In genomic region chr6:69825904-69826303, GRCh38 we compare ENCODE assay signal across 19 cellular contexts. TPM values are rescaled to one million over a fixed set of nuclear protein-coding genes. Genes with fewer than 3 reads are reported as not detected.
A peak's percentile ranks its signal among the peaks of the same experiment; 100 is the strongest.
DNase-seq lines count a peak whose midpoint lies in the region; TF ChIP-seq lines count a peak whose summit lies in the region.
"Had no signal": no experiment of that assay in that cellular context is flagged by ENCODE, and none has a peak within 500 bp of the region (broad histone marks: within the 10 kb centered on the region; RNA-seq: fewer than 3 reads in every experiment).

No MANE protein-coding gene starts in this region.

- H3K27ac ChIP-seq in colonic mucosa, result no peak overlapping the region
- H3K27ac ChIP-seq: cardiac muscle cell, gastrocnemius medialis, left ventricle myocardium inferior, prostate gland, tibial nerve had no signal

- H3K4me3 Mint-ChIP-seq in progenitor cell of endocrine pancreas (ENCODE audit: low read depth), result no peak overlapping the region
- H3K4me3 Mint-ChIP-seq in endothelial cell (ENCODE audit: unreplicated experiment), result no peak overlapping the region
- H3K4me3 Mint-ChIP-seq: activated CD4-positive, alpha-beta T cell treated with anti-CD3 and anti-CD28 coated beads, Interleukin-2, amount 10 ng/mL, durations not matched to agents 24 days and 14 days; activated naive CD4-positive, alpha-beta T cell treated with anti-CD3 and anti-CD28 coated beads, Interleukin-2, amount 10 ng/mL, durations not matched to agents 7 days and 5 days; effector memory CD8-positive, alpha-beta T cell; stimulated activated naive B cell treated with anti-CD40 and anti-IgM and Interleukin-4, amounts not matched to agents 10 μg/mL and 1 μg/mL and 100 μg/mL, for 72 hours had no signal

- H3K9me3 Mint-ChIP-seq in progenitor cell of endocrine pancreas (ENCODE audit: low read depth), result no peaks in the 10 kb centered on the region
- no peaks in the 10 kb centered on the region for H3K9me3 Mint-ChIP-seq in endothelial cell (ENCODE audit: unreplicated experiment)
- H3K9me3 Mint-ChIP-seq: activated CD4-positive, alpha-beta T cell treated with anti-CD3 and anti-CD28 coated beads, Interleukin-2, amount 10 ng/mL, durations not matched to agents 24 days and 14 days; activated naive CD4-positive, alpha-beta T cell treated with anti-CD3 and anti-CD28 coated beads, Interleukin-2, amount 10 ng/mL, durations not matched to agents 7 days and 5 days; effector memory CD8-positive, alpha-beta T cell; stimulated activated naive B cell treated with anti-CD40 and anti-IgM and Interleukin-4, amounts not matched to agents 10 μg/mL and 1 μg/mL and 100 μg/mL, for 72 hours had no signal

- H3K27ac Mint-ChIP-seq in progenitor cell of endocrine pancreas (peak overlapping the region; percentile 71), endothelial cell (ENCODE audit: unreplicated experiment) (no peak overlapping the region)
- H3K27ac Mint-ChIP-seq: activated CD4-positive, alpha-beta T cell treated with anti-CD3 and anti-CD28 coated beads, Interleukin-2, amount 10 ng/mL, durations not matched to agents 24 days and 14 days; activated naive CD4-positive, alpha-beta T cell treated with anti-CD3 and anti-CD28 coated beads, Interleukin-2, amount 10 ng/mL, durations not matched to agents 7 days and 5 days; effector memory CD8-positive, alpha-beta T cell; stimulated activated naive B cell treated with anti-CD40 and anti-IgM and Interleukin-4, amounts not matched to agents 10 μg/mL and 1 μg/mL and 100 μg/mL, for 72 hours had no signal

- H3K4me1 Mint-ChIP-seq in progenitor cell of endocrine pancreas (ENCODE audit: low read depth), result peaks cover 9% of the 10 kb centered on the region
- peaks cover 11% of the 10 kb centered on the region for H3K4me1 Mint-ChIP-seq in endothelial cell (ENCODE audit: unreplicated experiment)
- H3K4me1 Mint-ChIP-seq: activated CD4-positive, alpha-beta T cell treated with anti-CD3 and anti-CD28 coated beads, Interleukin-2, amount 10 ng/mL, durations not matched to agents 24 days and 14 days; activated naive CD4-positive, alpha-beta T cell treated with anti-CD3 and anti-CD28 coated beads, Interleukin-2, amount 10 ng/mL, durations not matched to agents 7 days and 5 days had no signal

- intact Hi-C loops in colonic mucosa (cut with DNase I), result no loop called here

- TF ChIP-seq CTCF in fibroblast of the aortic adventitia (IDR thresholded peaks at IDR 0.05; ENCODE audit: insufficient read depth, low read length), result no peak
- no peak for TF ChIP-seq CTCF in progenitor cell of endocrine pancreas (IDR thresholded peaks at IDR 0.05; ENCODE audit: unreplicated experiment)
- TF ChIP-seq CTCF in colonic mucosa (IDR thresholded peaks at IDR 0.05), result no peak
- no peak for TF ChIP-seq CTCF in endothelial cell (IDR thresholded peaks at IDR 0.05; ENCODE audit: unreplicated experiment)

- no peak overlapping the region for H3K9ac ChIP-seq in colonic mucosa (ENCODE audit: low read depth in 2 of 2, low read length in 2 of 2)

- DNase-seq in H4 (ENCODE audit: low spot score) (peak; percentile 15), astrocyte of the hippocampus (ENCODE audit: low read depth, low spot score) (peak; percentile 16), fibroblast of the aortic adventitia (ENCODE audit: low read depth) (peak; percentile 88), progenitor cell of endocrine pancreas (ENCODE audit: low spot score, unreplicated experiment) (no peak), cerebellar nuclear complex (lab: John Stamatoyannopoulos, UW) (no peak), colonic mucosa (no peak), endothelial cell (ENCODE audit: low spot score) (no peak), NCI-H510A treated with DMSO at 0.1 percent for 48 hours (lab: John Stamatoyannopoulos, UW) (no peak)
- DNase-seq: activated CD4-positive, alpha-beta T cell treated with anti-CD3 and anti-CD28 coated beads, Interleukin-2, amount 10 ng/mL, durations not matched to agents 24 days and 14 days; activated naive CD4-positive, alpha-beta T cell treated with anti-CD3 and anti-CD28 coated beads, Interleukin-2, amount 10 ng/mL, durations not matched to agents 7 days and 5 days; effector memory CD8-positive, alpha-beta T cell; gastrocnemius medialis; left ventricle myocardium inferior; NCI-H1436 treated with DMSO at 0.1 percent for 48 hours; stimulated activated CD4-positive, alpha-beta T cell treated with anti-CD3 and anti-CD28 coated beads, Interleukin-12 subunit alpha, Interleukin-12 subunit beta, amount 100 ng/mL, for 4 hours; stimulated activated naive B cell treated with anti-CD40 and anti-IgM and Interleukin-4, amounts not matched to agents 10 μg/mL and 1 μg/mL and 100 μg/mL, for 72 hours had no signal

- H3K4me3 ChIP-seq in fibroblast of the aortic adventitia (ENCODE audit: low read depth, low read length), result no peak overlapping the region
- H3K4me3 ChIP-seq in colonic mucosa, result no peak overlapping the region
- H3K4me3 ChIP-seq: cardiac muscle cell, gastrocnemius medialis, left ventricle myocardium inferior, prostate gland, tibial nerve had no signal

- H3K9me3 ChIP-seq in colonic mucosa, result no peaks in the 10 kb centered on the region
- H3K9me3 ChIP-seq: gastrocnemius medialis, left ventricle myocardium inferior, prostate gland, tibial nerve had no signal

- no peaks in the 10 kb centered on the region for H3K36me3 ChIP-seq in colonic mucosa
- H3K36me3 ChIP-seq: cardiac muscle cell, gastrocnemius medialis, left ventricle myocardium inferior, prostate gland, tibial nerve had no signal

- H3K27me3 Mint-ChIP-seq in progenitor cell of endocrine pancreas, result no peaks in the 10 kb centered on the region
- H3K27me3 Mint-ChIP-seq in endothelial cell (ENCODE audit: unreplicated experiment), result no peaks in the 10 kb centered on the region
- H3K27me3 Mint-ChIP-seq: effector memory CD8-positive, alpha-beta T cell; stimulated activated naive B cell treated with anti-CD40 and anti-IgM and Interleukin-4, amounts not matched to agents 10 μg/mL and 1 μg/mL and 100 μg/mL, for 72 hours had no signal

- no peaks in the 10 kb centered on the region for H3K27me3 ChIP-seq in colonic mucosa
- H3K27me3 ChIP-seq: cardiac muscle cell, gastrocnemius medialis, tibial nerve had no signal

- no peaks in the 10 kb centered on the region for H3K4me1 ChIP-seq in colonic mucosa
- H3K4me1 ChIP-seq: gastrocnemius medialis, left ventricle myocardium inferior, prostate gland, tibial nerve had no signal

- no peaks in the 10 kb centered on the region for H3K36me3 Mint-ChIP-seq in progenitor cell of endocrine pancreas (ENCODE audit: insufficient read depth)
- no peaks in the 10 kb centered on the region for H3K36me3 Mint-ChIP-seq in endothelial cell (ENCODE audit: low read depth, unreplicated experiment)
- H3K36me3 Mint-ChIP-seq: activated naive CD4-positive, alpha-beta T cell treated with anti-CD3 and anti-CD28 coated beads, Interleukin-2, amount 10 ng/mL, durations not matched to agents 7 days and 5 days had no signal

RNA-seq across cellular contexts. Expression of gene LMBRD1, which starts 29.1 kb away (rescaled TPM):
- 34.6 and 42.9 TPM in 2 replicates for total RNA-seq in H4 (2014; rRNA removed; shearing (Covaris generic))
- total RNA-seq in fibroblast of the aortic adventitia (ENCODE audit: low replicate concordance) (25.7 and 47.6 TPM in 2 replicates), progenitor cell of endocrine pancreas (39.1 and 40.9 TPM in 2 replicates), colonic mucosa (10 to 100 TPM; 34.2 to 74.1 TPM), endothelial cell (ENCODE audit: unreplicated experiment) (26.5 TPM)

RNA-seq across cellular contexts. Expression of gene COL19A1, which starts 40.5 kb away (rescaled TPM):
- total RNA-seq in H4 (2014; rRNA removed; shearing (Covaris generic)), result 1.5 TPM in 1 of 2 replicates, not detected in the other
- under 0.01 and 0.09 TPM in 2 replicates for total RNA-seq in fibroblast of the aortic adventitia (ENCODE audit: low replicate concordance)
- 2.3 and 3.5 TPM in 2 replicates for total RNA-seq in progenitor cell of endocrine pancreas
- total RNA-seq in colonic mucosa, result under 1 TPM; 0.22 to 0.56 TPM
- total RNA-seq in endothelial cell (ENCODE audit: unreplicated experiment), result 0.33 TPM
- total RNA-seq: activated CD4-positive, alpha-beta T cell treated with anti-CD3 and anti-CD28 coated beads, Interleukin-2, amount 10 ng/mL, durations not matched to agents 24 days and 14 days had no signal

Comparison
In these comparisons a context has a peak if more than half of its experiments do, and no peak if none do; other contexts are left out.
1. DNase-seq: peak in H4 (single experiment), astrocyte of the hippocampus (single experiment) and fibroblast of the aortic adventitia (single experiment); none in progenitor cell of endocrine pancreas (single experiment), cerebellar nuclear complex (0 of 2), colonic mucosa (single experiment), endothelial cell (single experiment) and NCI-H510A treated with DMSO at 0.1 percent for 48 hours (single experiment).